In the genomic region with DNA sequence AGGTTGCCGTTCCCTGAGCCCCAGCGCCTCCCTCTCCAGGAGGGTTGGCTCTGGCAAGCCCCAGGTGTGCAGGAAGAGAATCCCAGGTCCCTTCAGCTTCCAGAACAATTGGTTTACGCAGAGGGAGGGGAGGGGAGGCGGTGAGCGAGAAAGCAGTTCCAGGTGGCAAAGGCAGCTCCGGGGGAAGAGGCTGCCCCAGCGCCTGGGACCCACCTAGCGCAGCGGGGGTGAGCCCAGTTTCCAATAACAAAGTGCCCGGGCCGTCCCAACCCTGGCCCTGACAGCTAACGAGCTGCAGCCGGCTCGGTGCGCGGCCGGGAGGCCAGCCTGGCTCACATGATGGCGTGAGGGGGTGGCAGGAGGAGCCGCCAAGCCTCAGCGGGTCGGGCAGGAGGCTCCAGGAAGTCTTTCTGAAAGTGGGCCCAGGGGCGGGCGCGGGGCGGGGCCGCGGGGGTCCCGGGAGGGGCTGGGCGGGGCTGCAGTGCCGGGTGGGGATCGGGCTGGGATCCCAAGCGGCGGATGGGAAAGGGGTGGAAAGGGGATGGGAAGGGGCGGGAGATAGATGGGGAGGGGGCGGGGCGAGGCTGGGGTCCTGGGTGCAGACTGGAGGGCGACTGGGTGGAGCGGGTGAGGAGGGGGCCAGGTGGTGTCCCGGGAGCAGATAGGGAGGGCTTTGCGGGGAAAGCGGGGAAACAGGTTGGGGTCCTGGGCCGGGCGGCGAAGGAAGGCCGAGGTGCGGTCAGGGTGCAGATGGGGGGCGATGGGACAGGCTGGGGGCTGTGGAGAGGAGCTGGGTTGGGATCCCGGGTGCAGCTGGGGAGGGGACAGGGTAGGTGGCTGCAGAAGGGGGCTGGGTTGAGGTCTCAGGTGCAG, we compare ENCODE assay signal across 9 cellular contexts. TPM values are rescaled to one million over a fixed set of nuclear protein-coding genes. Genes with fewer than 3 reads are reported as not detected.
DNase-seq lines count a peak whose midpoint lies in the region; ATAC-seq, FAIRE-seq and TF ChIP-seq lines count a peak whose summit lies in the region.
"Had no signal": no experiment of that assay in that cellular context is flagged by ENCODE, and none has a peak within 500 bp of the region (broad histone marks: within the 10 kb centered on the region; RNA-seq: fewer than 3 reads in every experiment).

No MANE protein-coding gene starts in this region.

- POLR2A ChIA-PET in AG04450 (lab: Yijun Ruan, JAX), result interaction anchor here (0.5 to 2.1 kb wide), 7 partner anchors 9 to 117 kb away, joined by 3 to 34 read pairs (median 10); partner anchors contain the start of gene DHRS3

- H3K9me3 Mint-ChIP-seq in glutamatergic neuron (ENCODE audit: unreplicated experiment), result peaks cover 12% of the 10 kb centered on the region
- no peaks in the 10 kb centered on the region for H3K9me3 Mint-ChIP-seq in neural crest cell

- TF ChIP-seq CTCF in AG04450 (IDR thresholded peaks at IDR 0.05; ENCODE audit: low read depth, low read length), result no peak
- no peak for TF ChIP-seq CTCF in HFF-Myc (IDR thresholded peaks at IDR 0.05; ENCODE audit: low read depth, low read length, missing control alignments)
- TF ChIP-seq CTCF in glutamatergic neuron (IDR thresholded peaks at IDR 0.05; ENCODE audit: partially characterized antibody, unreplicated experiment), result no peak
- TF ChIP-seq CTCF in neural crest cell (conservative IDR thresholded peaks at IDR 0.05), result no peak
- TF ChIP-seq CTCF in D721Med (IDR thresholded peaks at IDR 0.05; ENCODE audit: insufficient read depth, missing control alignments), result no peak

- FAIRE-seq in D721Med (lab: Jason Lieb, UNC), result no peak
- FAIRE-seq: colon had no signal

- no peaks in the 10 kb centered on the region; the same call in 1 of the 2 replicates for H3K9me3 ChIP-seq in AG04450 (ENCODE audit: control insufficient read depth, insufficient read depth, low read length)

- H3K4me3 ChIP-seq in AG04450 (ENCODE audit: low read depth, low read length), result peak overlapping the region; percentile 49
- H3K4me3 ChIP-seq in HFF-Myc (replicated peaks; ENCODE audit: low read depth, low read length), result peak overlapping the region; percentile 14; the same call in 1 of the 2 replicates

- CTCF ChIA-PET in AG04450 (lab: Charles Lee), result interaction anchor here (0.9 to 1.3 kb wide), 2 partner anchors 188 to 280 kb away, joined by 3 to 4 read pairs; no protein-coding TSS in a partner anchor

- DNase-seq in AG04450 (ENCODE audit: low read depth, low spot score) (peak; percentile 33), HFF-Myc (ENCODE audit: extremely low read depth, low read depth) (no peak), glutamatergic neuron (peak; percentile 58), neural crest cell (ENCODE audit: low read depth, low spot score) (no peak), D721Med (ENCODE audit: insufficient read length, low spot score) (no peak)
- peak; percentile 25 for DNase-seq in activated gamma-delta T cell treated with anti-CD3 and anti-CD28 coated beads, Interleukin-2, amount 50 U/mL, for 16 hours (ENCODE audit: low read depth)

- peak overlapping the region; percentile 99 for H3K27ac ChIP-seq in AG04450 (ENCODE audit: low read depth, low read length)

- ATAC-seq in GM18498 (IDR thresholded peaks at IDR 0.05; ENCODE audit: unreplicated experiment), result no peak
- ATAC-seq in GM19395 (IDR thresholded peaks at IDR 0.05; ENCODE audit: unreplicated experiment), result no peak

- H3K27me3 Mint-ChIP-seq in glutamatergic neuron (ENCODE audit: unreplicated experiment) (peaks cover 23% of the 10 kb centered on the region), neural crest cell (ENCODE audit: low read depth) (peaks cover 36% of the 10 kb centered on the region)

- no peak overlapping the region for H3K27ac Mint-ChIP-seq in glutamatergic neuron (ENCODE audit: unreplicated experiment)
- H3K27ac Mint-ChIP-seq in neural crest cell (ENCODE audit: unreplicated experiment), result no peak overlapping the region

- H3K36me3 Mint-ChIP-seq in glutamatergic neuron (ENCODE audit: unreplicated experiment), result no peaks in the 10 kb centered on the region
- H3K36me3 Mint-ChIP-seq in neural crest cell (ENCODE audit: low read depth), result no peaks in the 10 kb centered on the region

- H3K4me3 Mint-ChIP-seq in glutamatergic neuron (ENCODE audit: unreplicated experiment), result peak overlapping the region; percentile 82
- peak overlapping the region; percentile 50 for H3K4me3 Mint-ChIP-seq in neural crest cell

- H3K27me3 ChIP-seq in AG04450 (ENCODE audit: control insufficient read depth, insufficient read depth, low read length), result no peaks in the 10 kb centered on the region

- H3K4me1 Mint-ChIP-seq in glutamatergic neuron (ENCODE audit: low read depth, unreplicated experiment) (no peaks in the 10 kb centered on the region), neural crest cell (peaks cover 6% of the 10 kb centered on the region)

RNA-seq across cellular contexts. Expression of gene DHRS3, which starts 22.8 kb away (rescaled TPM):
- polyA plus RNA-seq in AG04450 (2011; rRNA removed), result 42.3 and 50.5 TPM in 2 replicates
- polyA minus RNA-seq in AG04450 (2011; rRNA and poly(A)+ RNA removed), result 158 and 213 TPM in 2 replicates
- total RNA-seq in glutamatergic neuron (ENCODE audit: unreplicated experiment) (not detected), neural crest cell (0.91 and 1.8 TPM in 2 replicates)

RNA-seq across cellular contexts. Expression of gene AADACL4, which starts 48.7 kb away (rescaled TPM):
- polyA plus RNA-seq in AG04450 (2011; rRNA removed), result not detected in 2 replicates
- polyA minus RNA-seq in AG04450 (2011; rRNA and poly(A)+ RNA removed), result not detected in 2 replicates
- total RNA-seq in glutamatergic neuron (ENCODE audit: unreplicated experiment) (not detected), neural crest cell (not detected in 2 replicates)

Comparison
In these comparisons a context has a peak if more than half of its experiments do, and no peak if none do; other contexts are left out.
1. DNase-seq: peak in AG04450 (single experiment), activated gamma-delta T cell treated with anti-CD3 and anti-CD28 coated beads, Interleukin-2, amount 50 U/mL, for 16 hours (single experiment) and glutamatergic neuron (single experiment); none in HFF-Myc (single experiment), neural crest cell (single experiment) and D721Med (single experiment).